1 cellular context compared by ENCODE assay signal in the genomic region with DNA sequence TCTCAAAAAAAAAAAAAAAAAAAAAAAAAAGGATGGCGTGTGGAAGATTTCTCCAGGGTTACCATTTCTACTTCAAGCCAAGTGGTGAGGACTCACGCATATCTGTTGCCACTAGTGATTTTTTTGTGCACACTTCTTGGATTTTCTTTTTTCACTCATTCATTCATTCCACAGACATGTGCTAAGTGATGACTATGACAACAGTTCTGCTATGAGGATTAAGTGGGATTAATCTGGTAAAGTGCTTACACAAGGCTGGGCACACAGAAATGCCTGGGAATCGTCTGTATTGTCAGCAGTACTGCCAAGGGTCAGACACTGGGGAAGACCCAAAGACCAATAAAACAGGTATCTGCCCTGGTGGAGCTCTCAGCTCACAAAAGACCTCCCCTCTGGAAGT.
TF ChIP-seq lines count a peak whose summit lies in the region.

No MANE protein-coding gene starts in this region.

TF ChIP-seq in K562, 482 proteins besides CTCF, POLR2A, EP300 and RAD21:
- TF ChIP-seq ZNF24 (IDR thresholded peaks at IDR 0.05) = peak; percentile 60; the same call in 1 of the 2 replicates
- no peak for TF ChIP-seq POLR2AphosphoS5 (IDR thresholded peaks at IDR 0.05; ENCODE audit: control insufficient read depth, insufficient read depth, low read depth, low read length)
- TF ChIP-seq CHD1 (IDR thresholded peaks at IDR 0.05; ENCODE audit: low read length) = no peak
